In the genomic region with DNA sequence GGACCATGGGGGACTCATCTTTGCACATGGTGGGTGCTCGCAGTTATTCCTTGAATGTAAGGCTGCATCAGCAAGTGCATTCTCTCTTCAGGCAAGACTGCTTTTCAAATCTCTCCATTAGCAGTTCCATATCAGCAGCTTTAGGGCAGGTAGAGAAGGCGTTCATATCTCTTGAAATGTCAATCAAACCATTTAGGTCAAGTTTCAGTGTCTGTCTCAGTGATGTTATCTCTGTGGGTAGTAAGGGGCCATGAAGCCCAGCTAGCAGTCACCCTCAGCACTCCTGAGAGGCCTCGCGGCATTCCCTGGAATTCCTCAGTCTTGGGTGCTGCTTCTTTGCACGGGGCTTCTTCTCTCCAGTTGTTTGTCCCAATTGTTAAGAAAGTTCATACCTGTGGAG, we compare ENCODE assay signal across 37 cellular contexts.
"Had no signal": no experiment of that assay in that cellular context is flagged by ENCODE, and none has a peak within 500 bp of the region (broad histone marks: within the 10 kb centered on the region; RNA-seq: fewer than 3 reads in every experiment).

No MANE protein-coding gene starts in this region.

- H3K36me3 ChIP-seq: adrenal gland, ascending aorta, brain microvascular endothelial cell, breast epithelium, cardiac muscle cell had no signal

- H3K4me3 Mint-ChIP-seq: activated naive CD4-positive, alpha-beta T cell treated with anti-CD3 and anti-CD28 coated beads, Interleukin-2, amount 10 ng/mL, durations not matched to agents 7 days and 5 days; activated naive CD4-positive, alpha-beta T cell treated with anti-CD3 and anti-CD28 coated beads, Interleukin-2, amount 50 U/mL, for 24 hours; activated naive CD8-positive, alpha-beta T cell; activated naive CD8-positive, alpha-beta T cell treated with anti-CD3 and anti-CD28 coated beads for 36 hours; activated naive CD8-positive, alpha-beta T cell treated with anti-CD3 and anti-CD28 coated beads, Interleukin-2, amount 10 ng/mL, durations not matched to agents 7 days and 5 days; activated naive CD8-positive, alpha-beta T cell treated with anti-CD3 and anti-CD28 coated beads, Interleukin-2, amount 50 U/mL, for 24 hours; activated T-cell treated with anti-CD3 and anti-CD28 coated beads, Interleukin-2, amount 50 U/mL, for 24 hours; activated T-cell treated with anti-CD3 and anti-CD28 coated beads, Interleukin-2, amount 50 U/mL, for 4 hours; activated T-helper 1 cell treated with anti-CD3 and anti-CD28 coated beads, Interleukin-12 subunit alpha, Interleukin-12 subunit beta, Interleukin-2, Interleukin-4 antibody, amounts not matched to agents 30 ng/mL and 10 ng/mL and 1 ng/mL, durations not matched to agents 14 hours and 24 hours and 36 hours; brain; central memory CD8-positive, alpha-beta T cell had no signal

- H3K27me3 ChIP-seq: adrenal gland, ascending aorta, body of pancreas, brain microvascular endothelial cell, breast epithelium, cardiac muscle cell had no signal

- H3K4me1 ChIP-seq: ascending aorta, breast epithelium had no signal

- FAIRE-seq: astrocyte, bronchial epithelial cell had no signal

- H3K9me3 Mint-ChIP-seq: activated naive CD4-positive, alpha-beta T cell treated with anti-CD3 and anti-CD28 coated beads, Interleukin-2, amount 10 ng/mL, durations not matched to agents 7 days and 5 days; activated naive CD4-positive, alpha-beta T cell treated with anti-CD3 and anti-CD28 coated beads, Interleukin-2, amount 50 U/mL, for 24 hours; activated naive CD4-positive, alpha-beta T cell treated with anti-CD3 and anti-CD28 coated beads, Interleukin-2, amount 50 U/mL, for 72 hours; activated naive CD8-positive, alpha-beta T cell treated with anti-CD3 and anti-CD28 coated beads for 36 hours; activated naive CD8-positive, alpha-beta T cell treated with anti-CD3 and anti-CD28 coated beads, Interleukin-2, amount 10 ng/mL, durations not matched to agents 7 days and 5 days; activated naive CD8-positive, alpha-beta T cell treated with anti-CD3 and anti-CD28 coated beads, Interleukin-2, amount 50 U/mL, for 24 hours; activated T-cell treated with anti-CD3 and anti-CD28 coated beads, Interleukin-2, amount 50 U/mL, for 24 hours; activated T-cell treated with anti-CD3 and anti-CD28 coated beads, Interleukin-2, amount 50 U/mL, for 4 hours; activated T-cell treated with anti-CD3 and anti-CD28 coated beads, Interleukin-2, amount 50 U/mL, for 72 hours; activated T-helper 1 cell treated with anti-CD3 and anti-CD28 coated beads, Interleukin-12 subunit alpha, Interleukin-12 subunit beta, Interleukin-2, Interleukin-4 antibody, amounts not matched to agents 30 ng/mL and 10 ng/mL and 1 ng/mL, durations not matched to agents 14 hours and 24 hours and 36 hours; activated T-helper 2 cell treated with anti-CD3 and anti-CD28 coated beads, Interferon-gamma antibody, Interleukin-2, Interleukin-4, amounts not matched to agents 10 μg/mL and 5 μg/mL and 100 μg/mL, durations not matched to agents 14 hours and 24 hours and 36 hours; brain; central memory CD8-positive, alpha-beta T cell had no signal

- DNase-seq: activated effector memory CD4-positive, alpha-beta T cell treated with anti-CD3 and anti-CD28 coated beads, Interleukin-2, amount 50 U/mL, for 16 hours; activated effector memory CD4-positive, alpha-beta T cell treated with Interleukin-2 at 50 U/mL for 16 hours; activated gamma-delta T cell; activated gamma-delta T cell treated with Interleukin-2 at 50 U/mL for 16 hours; activated naive CD4-positive, alpha-beta T cell; activated naive CD4-positive, alpha-beta T cell treated with anti-CD3 and anti-CD28 coated beads, Interleukin-2, amount 10 ng/mL, durations not matched to agents 7 days and 5 days; activated naive CD4-positive, alpha-beta T cell treated with anti-CD3 and anti-CD28 coated beads, Interleukin-2, amount 50 U/mL, for 16 hours; activated naive CD4-positive, alpha-beta T cell treated with Interleukin-2 at 50 U/mL for 16 hours; activated naive CD8-positive, alpha-beta T cell treated with anti-CD3 and anti-CD28 coated beads for 36 hours; activated naive CD8-positive, alpha-beta T cell treated with anti-CD3 and anti-CD28 coated beads, Interleukin-2, amount 10 ng/mL, durations not matched to agents 7 days and 5 days; activated naive CD8-positive, alpha-beta T cell treated with anti-CD3 and anti-CD28 coated beads, Interleukin-2, amount 50 U/mL, for 24 hours; activated T-cell treated with anti-CD3 and anti-CD28 coated beads, Interleukin-2, amount 50 U/mL, for 1 hour; activated T-cell treated with anti-CD3 and anti-CD28 coated beads, Interleukin-2, amount 50 U/mL, for 24 hours; activated T-cell treated with anti-CD3 and anti-CD28 coated beads, Interleukin-2, amount 50 U/mL, for 4 hours; activated T-cell treated with anti-CD3 and anti-CD28 coated beads, Interleukin-2, amount 50 U/mL, for 48 hours; activated T-cell treated with anti-CD3 and anti-CD28 coated beads, Interleukin-2, amount 50 U/mL, for 72 hours; adrenal gland; amniotic stem cell; amygdala; anterior cingulate cortex; aorta; body of pancreas; brain microvascular endothelial cell; central memory CD4-positive, alpha-beta T cell; cerebellar nuclear complex had no signal

- H3K27me3 Mint-ChIP-seq: activated naive CD4-positive, alpha-beta T cell treated with anti-CD3 and anti-CD28 coated beads, Interleukin-2, amount 10 ng/mL, durations not matched to agents 7 days and 5 days; activated naive CD4-positive, alpha-beta T cell treated with anti-CD3 and anti-CD28 coated beads, Interleukin-2, amount 50 U/mL, for 24 hours; activated naive CD8-positive, alpha-beta T cell; activated naive CD8-positive, alpha-beta T cell treated with anti-CD3 and anti-CD28 coated beads for 36 hours; activated naive CD8-positive, alpha-beta T cell treated with anti-CD3 and anti-CD28 coated beads, Interleukin-2, amount 10 ng/mL, durations not matched to agents 7 days and 5 days; activated naive CD8-positive, alpha-beta T cell treated with anti-CD3 and anti-CD28 coated beads, Interleukin-2, amount 50 U/mL, for 24 hours; activated T-cell treated with anti-CD3 and anti-CD28 coated beads, Interleukin-2, amount 50 U/mL, for 24 hours; brain; central memory CD8-positive, alpha-beta T cell had no signal

- ATAC-seq: activated naive CD4-positive, alpha-beta T cell treated with anti-CD3 and anti-CD28 coated beads, Interleukin-2, amount 50 U/mL, for 72 hours; activated naive CD8-positive, alpha-beta T cell treated with anti-CD3 and anti-CD28 coated beads, Interleukin-2, amount 50 U/mL, for 24 hours; activated T-cell treated with anti-CD3 and anti-CD28 coated beads, Interleukin-2, amount 50 U/mL, for 4 hours; activated T-cell treated with anti-CD3 and anti-CD28 coated beads, Interleukin-2, amount 50 U/mL, for 72 hours; body of pancreas had no signal

- H3K9me3 ChIP-seq: adrenal gland, ascending aorta, body of pancreas, breast epithelium had no signal

- H3K27ac ChIP-seq: adrenal gland, ascending aorta, body of pancreas, brain microvascular endothelial cell, breast epithelium, cardiac muscle cell had no signal

- H3K4me3 ChIP-seq: adrenal gland, ascending aorta, body of pancreas, breast epithelium, cardiac muscle cell had no signal

- H3K36me3 Mint-ChIP-seq: activated naive CD4-positive, alpha-beta T cell treated with anti-CD3 and anti-CD28 coated beads, Interleukin-2, amount 10 ng/mL, durations not matched to agents 7 days and 5 days; activated naive CD8-positive, alpha-beta T cell treated with anti-CD3 and anti-CD28 coated beads for 36 hours; brain had no signal

- H3K27ac Mint-ChIP-seq: activated naive CD4-positive, alpha-beta T cell treated with anti-CD3 and anti-CD28 coated beads, Interleukin-2, amount 10 ng/mL, durations not matched to agents 7 days and 5 days; activated naive CD4-positive, alpha-beta T cell treated with anti-CD3 and anti-CD28 coated beads, Interleukin-2, amount 50 U/mL, for 24 hours; activated naive CD8-positive, alpha-beta T cell; activated naive CD8-positive, alpha-beta T cell treated with anti-CD3 and anti-CD28 coated beads for 36 hours; activated naive CD8-positive, alpha-beta T cell treated with anti-CD3 and anti-CD28 coated beads, Interleukin-2, amount 10 ng/mL, durations not matched to agents 7 days and 5 days; activated naive CD8-positive, alpha-beta T cell treated with anti-CD3 and anti-CD28 coated beads, Interleukin-2, amount 50 U/mL, for 24 hours; activated T-cell treated with anti-CD3 and anti-CD28 coated beads, Interleukin-2, amount 50 U/mL, for 24 hours; activated T-cell treated with anti-CD3 and anti-CD28 coated beads, Interleukin-2, amount 50 U/mL, for 72 hours; activated T-helper 1 cell treated with anti-CD3 and anti-CD28 coated beads, Interleukin-12 subunit alpha, Interleukin-12 subunit beta, Interleukin-2, Interleukin-4 antibody, amounts not matched to agents 30 ng/mL and 10 ng/mL and 1 ng/mL, durations not matched to agents 14 hours and 24 hours and 36 hours; activated T-helper 2 cell treated with anti-CD3 and anti-CD28 coated beads, Interferon-gamma antibody, Interleukin-2, Interleukin-4, amounts not matched to agents 10 μg/mL and 5 μg/mL and 100 μg/mL, durations not matched to agents 14 hours and 24 hours and 36 hours had no signal
